2 cellular contexts compared by ENCODE assay signal in genomic region chr11:59212744-59213573, GRCh38.
TF ChIP-seq lines count a peak whose summit lies in the region.

TSS of gene MPEG1 (minus strand) at chr11:59212927. CDS start at chr11:59212865, 62 bp downstream.

TF ChIP-seq in WTC11, 78 proteins besides CTCF, POLR2A, EP300 and RAD21 (continued from another document):
- no peak for TF ChIP-seq STAT6 (CRISPR knock-in tag; conservative IDR thresholded peaks at IDR 0.05; ENCODE audit: low read depth)
- no peak for TF ChIP-seq CREM (CRISPR knock-in tag; IDR thresholded peaks at IDR 0.05)
- TF ChIP-seq ZNF263 (CRISPR knock-in tag; IDR thresholded peaks at IDR 0.05; ENCODE audit: low read depth), result no peak
- TF ChIP-seq AFF4 (CRISPR knock-in tag; IDR thresholded peaks at IDR 0.05; ENCODE audit: borderline replicate concordance), result no peak
- TF ChIP-seq NFATC4 (CRISPR knock-in tag; IDR thresholded peaks at IDR 0.05), result no peak
- no peak for TF ChIP-seq JAZF1 (CRISPR knock-in tag; IDR thresholded peaks at IDR 0.05)
- TF ChIP-seq EMX1 (CRISPR knock-in tag; IDR thresholded peaks at IDR 0.05), result no peak
- no peak for TF ChIP-seq MAX (CRISPR knock-in tag; IDR thresholded peaks at IDR 0.05)
- no peak for TF ChIP-seq ZNF121 (CRISPR knock-in tag; IDR thresholded peaks at IDR 0.05)
- no peak for TF ChIP-seq TP53 (CRISPR knock-in tag; IDR thresholded peaks at IDR 0.05)
- no peak for TF ChIP-seq E2F1 (CRISPR knock-in tag; IDR thresholded peaks at IDR 0.05)
- no peak for TF ChIP-seq ELF4 (CRISPR knock-in tag; IDR thresholded peaks at IDR 0.05; ENCODE audit: low read depth)
- no peak for TF ChIP-seq FOXP4 (CRISPR knock-in tag; IDR thresholded peaks at IDR 0.05)
- TF ChIP-seq ZNF416 (CRISPR knock-in tag; IDR thresholded peaks at IDR 0.05), result no peak
- no peak for TF ChIP-seq SMAD3 (CRISPR knock-in tag; IDR thresholded peaks at IDR 0.05; ENCODE audit: borderline replicate concordance)
- no peak for TF ChIP-seq CDX4 (CRISPR knock-in tag; IDR thresholded peaks at IDR 0.05; ENCODE audit: borderline replicate concordance)
TF ChIP-seq in WTC11: peak in this region for 0.

TF ChIP-seq in SK-N-SH, 30 proteins besides CTCF, POLR2A, EP300 and RAD21 (continued from another document):
- no peak for TF ChIP-seq FOSL2 (IDR thresholded peaks at IDR 0.05; ENCODE audit: borderline replicate concordance, low read depth)
- TF ChIP-seq USF1 (IDR thresholded peaks at IDR 0.05; ENCODE audit: borderline replicate concordance, low read depth), result no peak
- TF ChIP-seq POLR2AphosphoS5 (IDR thresholded peaks at IDR 0.05; ENCODE audit: low read depth, low read length), result no peak
- TF ChIP-seq ZBTB33 (IDR thresholded peaks at IDR 0.05; ENCODE audit: borderline replicate concordance, low read depth), result no peak
- no peak for TF ChIP-seq RXRA (IDR thresholded peaks at IDR 0.05; ENCODE audit: borderline replicate concordance, low read depth)
- no peak for TF ChIP-seq JUND (IDR thresholded peaks at IDR 0.05)
- no peak for TF ChIP-seq TAF1 (IDR thresholded peaks at IDR 0.05; ENCODE audit: borderline replicate concordance, low read depth, low read length)
- no peak for TF ChIP-seq MAX (IDR thresholded peaks at IDR 0.05; ENCODE audit: low read depth)
- TF ChIP-seq TEAD4 (IDR thresholded peaks at IDR 0.05; ENCODE audit: borderline replicate concordance, insufficient read depth), result no peak
- TF ChIP-seq RCOR1 (IDR thresholded peaks at IDR 0.05; ENCODE audit: low read length), result no peak
- TF ChIP-seq YY1 (IDR thresholded peaks at IDR 0.05; ENCODE audit: low read depth), result no peak
- TF ChIP-seq RFX5 (IDR thresholded peaks at IDR 0.05; ENCODE audit: low read length), result no peak
- TF ChIP-seq MXI1 (IDR thresholded peaks at IDR 0.05; ENCODE audit: low read depth, low read length), result no peak
- TF ChIP-seq GATA2 (CRISPR knock-in tag; IDR thresholded peaks at IDR 0.05), result no peak
TF ChIP-seq in SK-N-SH: peak in this region for 0.
